1 cellular context compared by ENCODE assay signal in the genomic region with DNA sequence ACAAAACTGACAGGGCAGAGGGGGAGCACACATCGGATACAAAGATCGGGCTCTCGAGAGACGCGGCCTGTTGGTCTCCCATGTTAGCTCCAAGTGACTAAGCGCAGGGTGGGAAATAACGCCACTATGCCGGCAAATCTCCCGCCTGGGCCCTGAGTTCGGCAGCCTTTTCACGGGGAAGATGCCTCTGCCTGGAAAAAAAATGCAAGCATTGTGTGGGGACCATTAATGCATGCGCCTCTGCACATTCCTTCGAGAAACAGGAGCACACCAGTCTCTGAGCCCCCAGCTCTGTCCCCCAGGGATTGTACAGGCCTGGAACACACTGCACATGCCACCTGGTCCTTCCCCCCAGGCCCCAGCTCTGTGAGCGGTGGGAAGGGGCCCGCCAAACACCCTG.
TF ChIP-seq lines count a peak whose summit lies in the region.

No MANE protein-coding gene starts in this region.

TF ChIP-seq in GM23338, 12 proteins besides CTCF, POLR2A, EP300 and RAD21 (continued from another document):
- no peak for TF ChIP-seq STAT1 (IDR thresholded peaks at IDR 0.05; ENCODE audit: unreplicated experiment)
